In the genomic region with DNA sequence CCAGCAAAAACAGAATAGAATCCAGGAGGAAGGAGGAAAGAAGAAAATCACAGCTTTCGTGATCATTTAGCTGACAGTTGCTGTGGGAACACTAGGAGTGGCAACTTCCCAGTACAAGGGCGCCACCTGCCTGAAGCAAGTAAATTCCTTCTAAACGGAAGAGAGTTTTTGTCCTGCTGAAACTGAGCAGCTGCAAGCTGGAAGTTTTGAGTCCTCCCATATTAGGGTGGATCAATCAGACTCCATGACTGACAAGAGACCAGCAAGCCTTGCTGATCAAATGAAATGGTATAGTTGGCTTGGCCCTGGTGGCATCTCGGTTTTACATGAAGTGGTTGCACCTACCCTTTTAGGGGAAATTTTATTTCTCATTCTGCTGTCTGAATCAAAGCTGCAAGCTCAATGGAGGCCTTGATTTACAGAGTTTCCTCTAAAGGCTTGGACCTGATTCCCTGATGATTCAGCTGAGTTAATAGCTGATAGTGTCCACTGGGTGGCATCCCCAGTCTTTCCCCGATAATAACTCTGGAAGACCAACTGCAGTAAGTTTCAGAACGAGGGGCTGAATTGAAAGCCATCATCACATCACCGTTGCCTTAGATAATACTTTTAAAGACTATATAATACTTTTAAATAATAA, we compare ENCODE assay signal across 8 cellular contexts.
DNase-seq lines count a peak whose midpoint lies in the region; ATAC-seq and TF ChIP-seq lines count a peak whose summit lies in the region.

No MANE protein-coding gene starts in this region.

- TF ChIP-seq CTCF in esophagus muscularis mucosa (IDR thresholded peaks at IDR 0.05), result peak; percentile 61 to 69 (median 63)

- no peak for TF ChIP-seq POLR2A in esophagus muscularis mucosa (IDR thresholded peaks at IDR 0.05; ENCODE audit: low read depth)

- H3K4me1 ChIP-seq in esophagus muscularis mucosa, result peaks cover 0 to 9% (median 3%) of the 10 kb centered on the region in 4 donors

- no peak overlapping the region for H3K9ac ChIP-seq in SK-N-MC (ENCODE audit: insufficient read length)

- no peaks in the 10 kb centered on the region for H3K27me3 ChIP-seq in esophagus muscularis mucosa

- WGBS in esophagus muscularis mucosa, result 43% methylated on average over 7 of the region's 7 CpGs

- peak; percentile 67 for ATAC-seq in GM19463 (IDR thresholded peaks at IDR 0.05; ENCODE audit: unreplicated experiment)
- no peak for ATAC-seq in HG02970 (IDR thresholded peaks at IDR 0.05; ENCODE audit: low FRiP score, unreplicated experiment)

- no peak overlapping the region for H3K27ac ChIP-seq in SK-N-MC
- no peak overlapping the region for H3K27ac ChIP-seq in esophagus muscularis mucosa (replicated peaks in 1 of 4)

- intact Hi-C loops in esophagus muscularis mucosa (cut with DNase I), result no loop called here

- TF ChIP-seq EP300 in esophagus muscularis mucosa (IDR thresholded peaks at IDR 0.05), result no peak

- peak; percentile 71 for DNase-seq in D341Med (ENCODE audit: low spot score)
- peak; percentile 64 for DNase-seq in NCI-H1092 treated with DMSO at 0.1 percent for 48 hours (lab: John Stamatoyannopoulos, UW)
- DNase-seq in SK-N-MC (ENCODE audit: low read depth, low spot score), result peak; percentile 79
- no peak for DNase-seq in esophagus muscularis mucosa (ENCODE audit: extremely low spot score)
- DNase-seq in middle frontal gyrus (ENCODE audit: extremely low spot score, low spot score), result peak; percentile 46
- no peak for DNase-seq in GDM1 (lab: John Stamatoyannopoulos, UW)

- H3K36me3 ChIP-seq in SK-N-MC (ENCODE audit: insufficient read depth, low read length) (no peaks in the 10 kb centered on the region), esophagus muscularis mucosa (no peaks in the 10 kb centered on the region)

- H3K4me3 ChIP-seq in SK-N-MC (no peak overlapping the region), esophagus muscularis mucosa (no peak overlapping the region)

- H3K9me3 ChIP-seq in SK-N-MC (ENCODE audit: low read depth, low read length) (no peaks in the 10 kb centered on the region), esophagus muscularis mucosa (no peaks in the 10 kb centered on the region)

Comparison
In these comparisons a context has a peak if more than half of its experiments do, and no peak if none do; other contexts are left out.
1. DNase-seq: peak in D341Med (single experiment), NCI-H1092 treated with DMSO at 0.1 percent for 48 hours (single experiment), SK-N-MC (single experiment) and middle frontal gyrus (single experiment); none in esophagus muscularis mucosa (single experiment) and GDM1 (single experiment).